In genomic region chr1:19645544-19646252, GRCh38 we compare ENCODE assay signal across 8 cellular contexts. TPM values are rescaled to one million over a fixed set of nuclear protein-coding genes. Genes with fewer than 3 reads are reported as not detected.
DNase-seq lines count a peak whose midpoint lies in the region; ATAC-seq and TF ChIP-seq lines count a peak whose summit lies in the region.

No MANE protein-coding gene starts in this region.

- peak overlapping the region; percentile 89 for H3K4me3 ChIP-seq in GM23338
- H3K4me3 ChIP-seq in right cardiac atrium (ENCODE audit: low read length), result peak overlapping the region; percentile 87
- H3K4me3 ChIP-seq in gastrocnemius medialis, result peak overlapping the region; percentile 63 to 80 (median 68)

- H3K4me3 Mint-ChIP-seq in GM23338, result peak overlapping the region; percentile 88; the same call in 2 of the 3 replicates
- H3K4me3 Mint-ChIP-seq in activated T-helper 17 cell treated with anti-CD3 and anti-CD28 coated beads, Interleukin-2, amount 50 U/mL, for 72 hours, result peak overlapping the region; percentile 82

- no peak overlapping the region for H3K27ac Mint-ChIP-seq in GM23338
- H3K27ac Mint-ChIP-seq in activated T-helper 17 cell treated with anti-CD3 and anti-CD28 coated beads, Interleukin-2, amount 50 U/mL, for 72 hours, result no peak overlapping the region

- H3K36me3 Mint-ChIP-seq in GM23338 (ENCODE audit: low read depth), result peaks cover 2% of the 10 kb centered on the region; the same call in 2 of the 3 replicates
- H3K36me3 Mint-ChIP-seq in activated T-helper 17 cell treated with anti-CD3 and anti-CD28 coated beads, Interleukin-2, amount 50 U/mL, for 72 hours (ENCODE audit: low read depth), result no peaks in the 10 kb centered on the region

- peaks cover 7% of the 10 kb centered on the region for H3F3A ChIP-seq in GM23338 (replicated peaks; ENCODE audit: low read depth)

- H3K36me3 ChIP-seq in GM23338 (ENCODE audit: insufficient read depth), result no peaks in the 10 kb centered on the region
- no peaks in the 10 kb centered on the region for H3K36me3 ChIP-seq in gastrocnemius medialis

- 39% methylated on average over 24 of the region's 24 CpGs for WGBS in right cardiac atrium

- H3K27me3 ChIP-seq in GM23338 (ENCODE audit: insufficient read depth) (peaks cover 46% of the 10 kb centered on the region), right cardiac atrium (ENCODE audit: control insufficient read depth, insufficient read depth) (no peaks in the 10 kb centered on the region), gastrocnemius medialis (peaks cover 10 to 18% (median 17%) of the 10 kb centered on the region in 3 donors)

- intact Hi-C loops in right cardiac atrium (cut with DNase I) (loop anchor here in 3 of 4 donors (5.0 to 10.0 kb wide), 4 partner anchors 51 to 253 kb away; partner anchors contain the start of gene CAPZB (in 2 of the 3)), gastrocnemius medialis (cut with DNase I; ENCODE audit: low total_unique reads) (loop anchor here (5.0 kb wide), 1 partner anchor 48 kb away; a partner anchor contains a TSS)

- H3K9me3 ChIP-seq in right cardiac atrium (ENCODE audit: control insufficient read depth, low read length), result no peaks in the 10 kb centered on the region
- H3K9me3 ChIP-seq in gastrocnemius medialis, result no peaks in the 10 kb centered on the region

- peaks cover 56% of the 10 kb centered on the region for H3K27me3 Mint-ChIP-seq in GM23338 (ENCODE audit: insufficient read depth, low read depth, poor library complexity)
- no peaks in the 10 kb centered on the region for H3K27me3 Mint-ChIP-seq in activated T-helper 17 cell treated with anti-CD3 and anti-CD28 coated beads, Interleukin-2, amount 50 U/mL, for 72 hours

- ATAC-seq in GM23338 (no peak; the same call in 2 of the 3 replicates), right cardiac atrium (peak in 1 of 2 donors; percentile 5), gastrocnemius medialis (no peak)
- ATAC-seq in activated T-helper 17 cell treated with anti-CD3 and anti-CD28 coated beads, Interleukin-2, amount 50 U/mL, for 72 hours (replicated peaks), result no peak

- H3K79me2 ChIP-seq in GM23338 (replicated peaks; ENCODE audit: insufficient read depth), result no peaks in the 10 kb centered on the region

- DNase-seq in GM23338 (ENCODE audit: low spot score) (no peak), right cardiac atrium (peak in 1 of 3 donors; percentile 64), gastrocnemius medialis (no peak), NCI-H2107 (lab: John Stamatoyannopoulos, UW) (no peak), hippocampal formation (lab: John Stamatoyannopoulos, UW) (no peak), KG1 (lab: John Stamatoyannopoulos, UW) (no peak), HT-29 (ENCODE audit: low spot score) (no peak)

- H3K9me2 ChIP-seq in GM23338 (ENCODE audit: insufficient read depth), result no peaks in the 10 kb centered on the region

- peaks cover 15% of the 10 kb centered on the region for H3K4me1 Mint-ChIP-seq in GM23338
- H3K4me1 Mint-ChIP-seq in activated T-helper 17 cell treated with anti-CD3 and anti-CD28 coated beads, Interleukin-2, amount 50 U/mL, for 72 hours, result peaks cover 26% of the 10 kb centered on the region

- in situ Hi-C loops in gastrocnemius medialis (cut with MboI; ENCODE audit: low sequenced_read_pairs in 4 of 4), result no loop called here

- H2AFZ ChIP-seq in GM23338, result peak overlapping the region; percentile 98

- TF ChIP-seq CTCF in GM23338 (conservative IDR thresholded peaks at IDR 0.05; ENCODE audit: low read depth in 2 of 2) (no peak), gastrocnemius medialis (IDR thresholded peaks at IDR 0.05 in 4 of 5, conservative IDR thresholded peaks at IDR 0.05 in 1 of 5) (no peak)

- H3K4me2 ChIP-seq in GM23338, result peak overlapping the region; percentile 93

- H3K27ac ChIP-seq in GM23338 (ENCODE audit: low read depth) (no peak overlapping the region), right cardiac atrium (ENCODE audit: low read length) (peak overlapping the region; percentile 71), gastrocnemius medialis (peak overlapping the region; percentile 77 to 85 (median 82))

- no peak for TF ChIP-seq POLR2A in gastrocnemius medialis (IDR thresholded peaks at IDR 0.05)

- H3K9me3 Mint-ChIP-seq in GM23338, result no peaks in the 10 kb centered on the region
- H3K9me3 Mint-ChIP-seq in activated T-helper 17 cell treated with anti-CD3 and anti-CD28 coated beads, Interleukin-2, amount 50 U/mL, for 72 hours, result no peaks in the 10 kb centered on the region

- H3K4me1 ChIP-seq in GM23338 (ENCODE audit: insufficient read depth) (peaks cover 10% of the 10 kb centered on the region), right cardiac atrium (ENCODE audit: control insufficient read depth, insufficient read depth, low read length) (peaks cover 3% of the 10 kb centered on the region), gastrocnemius medialis (peaks cover 8 to 13% of the 10 kb centered on the region in 2 donors)

- no peaks in the 10 kb centered on the region for H4K20me1 ChIP-seq in GM23338 (replicated peaks; ENCODE audit: insufficient read depth)

TF ChIP-seq in GM23338, 12 proteins besides CTCF, POLR2A, EP300 and RAD21 (continues in another document):
- TF ChIP-seq CREB1 (CRISPR knock-in tag; IDR thresholded peaks at IDR 0.05; ENCODE audit: low read depth), result no peak
- TF ChIP-seq ZNF114 (CRISPR knock-in tag; IDR thresholded peaks at IDR 0.05), result no peak
- no peak for TF ChIP-seq NANOG (IDR thresholded peaks at IDR 0.05; ENCODE audit: borderline replicate concordance)
- no peak for TF ChIP-seq JUNB (IDR thresholded peaks at IDR 0.05; ENCODE audit: unreplicated experiment)
- no peak for TF ChIP-seq ZNF331 (CRISPR knock-in tag; IDR thresholded peaks at IDR 0.05; ENCODE audit: low read depth)

RNA-seq across cellular contexts. Expression of gene NBL1, which starts 1.6 kb away (rescaled TPM):
- 8.0 and 10.6 TPM in 2 replicates for total RNA-seq in GM23338 (2014; rRNA removed; shearing (Covaris generic))
- polyA plus RNA-seq in GM23338 (2016; fragmentation: Nextera tagmentation; extraction: Ambion mirVana) (5.4 and 6.1 TPM in 2 replicates), right cardiac atrium (45.7 TPM)
- total RNA-seq in activated T-helper 17 cell treated with anti-CD3 and anti-CD28 coated beads, Interleukin-2, amount 50 U/mL, for 72 hours, result 10 to 100 TPM; 15.0 to 16.0 TPM
- total RNA-seq in right cardiac atrium (10 to 100 TPM; 40.7 to 64.8 (median 46.1) TPM), gastrocnemius medialis (10 to 100 TPM in 3 of 4 donors, 1 to 10 TPM in 1; 7.9 to 20.3 (median 16.3) TPM)
- total RNA-seq in HT-29 (2014; rRNA removed; shearing (Covaris generic)), result 62.3 and 80.6 TPM in 2 replicates

RNA-seq across cellular contexts. Expression of gene HTR6, which starts 19.0 kb away (rescaled TPM):
- total RNA-seq in GM23338 (2014; rRNA removed; shearing (Covaris generic)), result 0.66 and 0.82 TPM in 2 replicates
- polyA plus RNA-seq in GM23338 (2016; fragmentation: Nextera tagmentation; extraction: Ambion mirVana), result 0.14 and 0.26 TPM in 2 replicates
- total RNA-seq in activated T-helper 17 cell treated with anti-CD3 and anti-CD28 coated beads, Interleukin-2, amount 50 U/mL, for 72 hours, result under 1 TPM in 1 of 2 donors, not detected in 1; 0.13 TPM
- not detected for total RNA-seq in right cardiac atrium
- polyA plus RNA-seq in right cardiac atrium, result not detected
- total RNA-seq in gastrocnemius medialis, result not detected
- total RNA-seq in HT-29 (2014; rRNA removed; shearing (Covaris generic)), result 0.42 TPM in 1 of 2 replicates, not detected in the other
